Comparison of ENCODE assay signal across 10 cellular contexts in genomic region chr11:66880484-66881211, GRCh38. TPM values are rescaled to one million over a fixed set of nuclear protein-coding genes. Genes with fewer than 3 reads are reported as not detected.
A peak's percentile ranks its signal among the peaks of the same experiment; 100 is the strongest.
DNase-seq lines count a peak whose midpoint lies in the region; ATAC-seq lines count a peak whose summit lies in the region.
"Had no signal": no experiment of that assay in that cellular context is flagged by ENCODE, and none has a peak within 500 bp of the region (broad histone marks: within the 10 kb centered on the region; RNA-seq: fewer than 3 reads in every experiment).

No MANE protein-coding gene starts in this region.

- DNase-seq in DMS79 (lab: John Stamatoyannopoulos, UW), result peak; percentile 92
- peak; percentile 82 to 94 (median 85) for DNase-seq in NCI-H1417 (lab: John Stamatoyannopoulos, UW)
- peak; percentile 34 for DNase-seq in T1000 (lab: John Stamatoyannopoulos, UW)
- DNase-seq in mesenchymal stem cell, result no peak
- DNase-seq in HCEC 1CT, result no peak
- DNase-seq in stimulated activated naive CD8-positive, alpha-beta T cell treated with anti-CD3 and anti-CD28 coated beads, Interleukin-15, Interleukin-2, amounts not matched to agents 100 U/mL and 50 U/mL, for 24 hours, result no peak
- DNase-seq: activated B cell treated with CpG ODN at 0.5 μM for 24 hours, endodermal cell had no signal

- peaks cover 32% of the 10 kb centered on the region for H3K4me1 ChIP-seq in mesenchymal stem cell (ENCODE audit: control insufficient read depth, insufficient read depth, low read depth, low read length)

- H3K9me3 ChIP-seq in mesenchymal stem cell (ENCODE audit: control insufficient read depth, low read length), result no peaks in the 10 kb centered on the region

- peak overlapping the region; percentile 8 for H3K4me2 ChIP-seq in mesenchymal stem cell (ENCODE audit: low read length, poor library complexity, severe bottlenecking)

- peaks cover 0 to 3% of the 10 kb centered on the region in 2 experiments for H3K36me3 ChIP-seq in mesenchymal stem cell (ENCODE audit: control insufficient read depth in 1 of 2, insufficient read depth in 2 of 2, low read depth in 1 of 2, low read length in 2 of 2)

- H2AK5ac ChIP-seq in mesenchymal stem cell (ENCODE audit: low read length, severe bottlenecking), result peak overlapping the region; percentile 11

- no peak overlapping the region for H3K4me3 ChIP-seq in mesenchymal stem cell (ENCODE audit: insufficient read depth in 1 of 2, low read depth in 1 of 2, low read length in 2 of 2)

- no peak overlapping the region for H2BK12ac ChIP-seq in mesenchymal stem cell (ENCODE audit: low read length in 2 of 2)

- H3K9ac ChIP-seq in mesenchymal stem cell (ENCODE audit: low read length), result no peak overlapping the region

- no peak overlapping the region for H3K14ac ChIP-seq in mesenchymal stem cell (ENCODE audit: low read length in 2 of 2)

- no peak overlapping the region for H4K8ac ChIP-seq in mesenchymal stem cell (ENCODE audit: low read length)

- no peak overlapping the region for H2BK5ac ChIP-seq in mesenchymal stem cell (ENCODE audit: low read depth, low read length, poor library complexity, severe bottlenecking)

- WGBS in mesenchymal stem cell, result 84% methylated on average over 10 of the region's 11 CpGs

- H2AFZ ChIP-seq in mesenchymal stem cell (ENCODE audit: low read depth, low read length), result no peak overlapping the region

- no peak overlapping the region for H4K91ac ChIP-seq in mesenchymal stem cell (ENCODE audit: low read length)

- H2BK15ac ChIP-seq in mesenchymal stem cell (ENCODE audit: low read depth, poor library complexity, severe bottlenecking), result no peak overlapping the region

- H3K4ac ChIP-seq in mesenchymal stem cell (ENCODE audit: low read depth in 1 of 2, low read length in 2 of 2), result no peak overlapping the region

- no peak overlapping the region for H3K18ac ChIP-seq in mesenchymal stem cell (ENCODE audit: low read depth in 1 of 2, low read length in 2 of 2)

- peaks cover 29% of the 10 kb centered on the region for H3K79me1 ChIP-seq in mesenchymal stem cell (replicated peaks; ENCODE audit: low read length, poor library complexity, severe bottlenecking)

- H3K27me3 ChIP-seq in mesenchymal stem cell (ENCODE audit: control insufficient read depth in 1 of 2, insufficient read depth in 1 of 2, low read length in 2 of 2), result peaks cover 0 to 4% of the 10 kb centered on the region in 2 experiments

- H3K27ac ChIP-seq in mesenchymal stem cell (ENCODE audit: low read length, poor library complexity, severe bottlenecking), result no peak overlapping the region

- H2BK120ac ChIP-seq in mesenchymal stem cell (ENCODE audit: low read depth, low read length), result no peak overlapping the region

- ATAC-seq in GM21381 (IDR thresholded peaks at IDR 0.05; ENCODE audit: unreplicated experiment), result no peak
- no peak for ATAC-seq in stimulated activated naive CD8-positive, alpha-beta T cell treated with anti-CD3 and anti-CD28 coated beads, Interleukin-15, Interleukin-2, amounts not matched to agents 100 U/mL and 50 U/mL, for 24 hours
- ATAC-seq in HG03460 (IDR thresholded peaks at IDR 0.05; ENCODE audit: unreplicated experiment), result no peak

- H3K23ac ChIP-seq in mesenchymal stem cell (ENCODE audit: low read length in 2 of 2), result no peak overlapping the region

RNA-seq across cellular contexts. Expression of gene LRFN4, which starts 23.8 kb away (rescaled TPM):
- 16.0 TPM for polyA plus RNA-seq in mesenchymal stem cell (2013, experiment 1 of 2)
- 15.3 TPM for polyA plus RNA-seq in mesenchymal stem cell (2013, experiment 2 of 2)

RNA-seq across cellular contexts. Expression of gene RCE1, which starts 37.4 kb away (rescaled TPM):
- polyA plus RNA-seq in mesenchymal stem cell (2013, experiment 1 of 2), result 11.2 TPM
- polyA plus RNA-seq in mesenchymal stem cell (2013, experiment 2 of 2), result 10.9 TPM

Comparison
In these comparisons a context has a peak if more than half of its experiments do, and no peak if none do; other contexts are left out.
1. DNase-seq: peak in DMS79 (single experiment), NCI-H1417 (3 of 3) and T1000 (single experiment); none in mesenchymal stem cell (single experiment), HCEC 1CT (single experiment) and stimulated activated naive CD8-positive, alpha-beta T cell treated with anti-CD3 and anti-CD28 coated beads, Interleukin-15, Interleukin-2, amounts not matched to agents 100 U/mL and 50 U/mL, for 24 hours (single experiment).